ENCODE assay signal across 9 cellular contexts in the genomic region with DNA sequence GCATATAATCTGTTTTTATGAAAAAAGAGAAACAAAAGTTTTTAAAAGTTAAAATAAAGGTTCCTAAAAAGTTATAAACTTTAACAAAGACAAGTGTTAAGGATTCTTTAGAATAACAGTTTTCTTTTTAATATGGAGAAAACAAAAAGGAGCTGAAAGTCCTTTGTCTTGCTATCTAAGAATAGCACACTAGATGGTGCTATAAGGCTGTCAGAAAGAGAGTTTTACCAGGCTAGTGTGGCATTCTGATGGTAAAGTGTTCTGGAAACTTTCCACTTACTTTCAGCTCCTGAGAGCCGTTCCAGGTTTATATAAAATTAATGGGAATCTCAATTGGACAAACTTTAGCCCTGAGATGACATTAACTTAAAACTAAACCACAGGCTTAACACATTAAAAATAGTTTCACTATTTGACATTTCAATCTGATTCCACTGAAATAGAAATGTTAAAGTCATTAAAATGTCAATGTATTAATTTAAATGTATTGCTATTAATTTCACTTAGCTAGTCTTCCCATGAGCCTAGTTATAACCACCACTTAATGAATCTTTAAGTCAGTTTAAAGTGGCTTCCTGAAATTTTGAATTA. TPM values are rescaled to one million over a fixed set of nuclear protein-coding genes. Genes with fewer than 3 reads are reported as not detected.
DNase-seq lines count a peak whose midpoint lies in the region; ATAC-seq, FAIRE-seq and TF ChIP-seq lines count a peak whose summit lies in the region.
"Had no signal": no experiment of that assay in that cellular context is flagged by ENCODE, and none has a peak within 500 bp of the region (broad histone marks: within the 10 kb centered on the region; RNA-seq: fewer than 3 reads in every experiment).

No MANE protein-coding gene starts in this region.

- TF ChIP-seq CTCF in AG09319 (IDR thresholded peaks at IDR 0.05; ENCODE audit: low read depth, low read length) (peak; percentile 77), mesothelial cell of epicardium (IDR thresholded peaks at IDR 0.05; ENCODE audit: unreplicated experiment) (peak; percentile 65)

- H3K27ac Mint-ChIP-seq in mesothelial cell of epicardium, result no peak overlapping the region
- no peak overlapping the region for H3K27ac Mint-ChIP-seq in stimulated activated naive B cell treated with anti-CD40 and anti-IgM and Interleukin-4, amounts not matched to agents 10 μg/mL and 1 μg/mL and 100 μg/mL, for 72 hours
- H3K27ac Mint-ChIP-seq in stimulated activated memory B cell treated with anti-CD40 and anti-IgM and Interleukin-4, amounts not matched to agents 10 μg/mL and 1 μg/mL and 100 μg/mL, for 72 hours, result no peak overlapping the region
- H3K27ac Mint-ChIP-seq: dendritic cell treated with granulocyte-macrophage colony-stimulating factor and Interleukin-4, amounts not matched to agents 40 ng/mL and 50 ng/mL, for 4 days had no signal

- intact Hi-C loops in posterior vena cava (cut with DNase I), result no loop called here

- peak; percentile 81 for FAIRE-seq in GM19239 (lab: Jason Lieb, UNC)

- H3K27me3 Mint-ChIP-seq in mesothelial cell of epicardium (ENCODE audit: low read depth), result no peaks in the 10 kb centered on the region
- no peaks in the 10 kb centered on the region for H3K27me3 Mint-ChIP-seq in stimulated activated naive B cell treated with anti-CD40 and anti-IgM and Interleukin-4, amounts not matched to agents 10 μg/mL and 1 μg/mL and 100 μg/mL, for 72 hours
- no peaks in the 10 kb centered on the region for H3K27me3 Mint-ChIP-seq in stimulated activated memory B cell treated with anti-CD40 and anti-IgM and Interleukin-4, amounts not matched to agents 10 μg/mL and 1 μg/mL and 100 μg/mL, for 72 hours
- H3K27me3 Mint-ChIP-seq: dendritic cell treated with granulocyte-macrophage colony-stimulating factor and Interleukin-4, amounts not matched to agents 40 ng/mL and 50 ng/mL, for 4 days had no signal

- H3K4me1 Mint-ChIP-seq in mesothelial cell of epicardium, result peaks cover 11% of the 10 kb centered on the region
- H3K4me1 Mint-ChIP-seq in stimulated activated naive B cell treated with anti-CD40 and anti-IgM and Interleukin-4, amounts not matched to agents 10 μg/mL and 1 μg/mL and 100 μg/mL, for 72 hours, result peaks cover 11 to 20% of the 10 kb centered on the region in 2 donors
- H3K4me1 Mint-ChIP-seq in stimulated activated memory B cell treated with anti-CD40 and anti-IgM and Interleukin-4, amounts not matched to agents 10 μg/mL and 1 μg/mL and 100 μg/mL, for 72 hours, result peaks cover 17% of the 10 kb centered on the region

- no peak overlapping the region for H3K4me3 Mint-ChIP-seq in mesothelial cell of epicardium
- H3K4me3 Mint-ChIP-seq in stimulated activated naive B cell treated with anti-CD40 and anti-IgM and Interleukin-4, amounts not matched to agents 10 μg/mL and 1 μg/mL and 100 μg/mL, for 72 hours, result no peak overlapping the region
- no peak overlapping the region for H3K4me3 Mint-ChIP-seq in stimulated activated memory B cell treated with anti-CD40 and anti-IgM and Interleukin-4, amounts not matched to agents 10 μg/mL and 1 μg/mL and 100 μg/mL, for 72 hours
- H3K4me3 Mint-ChIP-seq: dendritic cell treated with granulocyte-macrophage colony-stimulating factor and Interleukin-4, amounts not matched to agents 40 ng/mL and 50 ng/mL, for 4 days had no signal

- no peaks in the 10 kb centered on the region for H3K9me3 Mint-ChIP-seq in mesothelial cell of epicardium
- no peaks in the 10 kb centered on the region for H3K9me3 Mint-ChIP-seq in stimulated activated naive B cell treated with anti-CD40 and anti-IgM and Interleukin-4, amounts not matched to agents 10 μg/mL and 1 μg/mL and 100 μg/mL, for 72 hours
- no peaks in the 10 kb centered on the region for H3K9me3 Mint-ChIP-seq in stimulated activated memory B cell treated with anti-CD40 and anti-IgM and Interleukin-4, amounts not matched to agents 10 μg/mL and 1 μg/mL and 100 μg/mL, for 72 hours
- H3K9me3 Mint-ChIP-seq: dendritic cell treated with granulocyte-macrophage colony-stimulating factor and Interleukin-4, amounts not matched to agents 40 ng/mL and 50 ng/mL, for 4 days had no signal

- no peak for DNase-seq in AG09319 (ENCODE audit: extremely low read depth, low read depth)
- no peak for DNase-seq in GM19239 (ENCODE audit: insufficient read length, low spot score)
- DNase-seq in NCI-H774 (lab: John Stamatoyannopoulos, UW), result peak; percentile 29
- DNase-seq in cerebellum (ENCODE audit: low spot score), result peak; percentile 44
- no peak for DNase-seq in mesothelial cell of epicardium (ENCODE audit: low spot score in 2 of 2, unreplicated experiment in 2 of 2)
- DNase-seq in stimulated activated naive B cell treated with anti-CD40 and anti-IgM and Interleukin-4, amounts not matched to agents 10 μg/mL and 1 μg/mL and 100 μg/mL, for 72 hours, result no peak
- DNase-seq in posterior vena cava (ENCODE audit: low spot score), result no peak

- ATAC-seq in stimulated activated naive B cell treated with anti-CD40 and anti-IgM and Interleukin-4, amounts not matched to agents 10 μg/mL and 1 μg/mL and 100 μg/mL, for 72 hours (replicated peaks), result no peak
- no peak for ATAC-seq in stimulated activated memory B cell treated with anti-CD40 and anti-IgM and Interleukin-4, amounts not matched to agents 10 μg/mL and 1 μg/mL and 100 μg/mL, for 72 hours

- H3K36me3 Mint-ChIP-seq in mesothelial cell of epicardium, result no peaks in the 10 kb centered on the region
- H3K36me3 Mint-ChIP-seq in stimulated activated naive B cell treated with anti-CD40 and anti-IgM and Interleukin-4, amounts not matched to agents 10 μg/mL and 1 μg/mL and 100 μg/mL, for 72 hours, result peaks cover 0 to 2% of the 10 kb centered on the region in 2 donors
- no peaks in the 10 kb centered on the region for H3K36me3 Mint-ChIP-seq in stimulated activated memory B cell treated with anti-CD40 and anti-IgM and Interleukin-4, amounts not matched to agents 10 μg/mL and 1 μg/mL and 100 μg/mL, for 72 hours

RNA-seq across cellular contexts. Expression of a gene that starts 3.7 kb away (rescaled TPM):
- total RNA-seq in cerebellum (1.5 TPM), mesothelial cell of epicardium (0.72 to 0.77 TPM (median 0.75 TPM) in 3 replicates), posterior vena cava (1 to 10 TPM in 1 of 2 donors, under 1 TPM in 1; 0.51 to 1.3 TPM)

RNA-seq across cellular contexts. Expression of a gene that starts 4.0 kb away (rescaled TPM):
- 3.1 TPM for total RNA-seq in cerebellum
- total RNA-seq in mesothelial cell of epicardium, result 6.5 to 6.7 TPM (median 6.7 TPM) in 3 replicates
- total RNA-seq in posterior vena cava, result 1 to 10 TPM; 6.3 to 9.2 TPM

Comparison
In these comparisons a context has a peak if more than half of its experiments do, and no peak if none do; other contexts are left out.
1. DNase-seq: peak in NCI-H774 (single experiment) and cerebellum (single experiment); none in AG09319 (single experiment), GM19239 (single experiment), mesothelial cell of epicardium (0 of 2), stimulated activated naive B cell treated with anti-CD40 and anti-IgM and Interleukin-4, amounts not matched to agents 10 μg/mL and 1 μg/mL and 100 μg/mL, for 72 hours (single experiment) and posterior vena cava (single experiment).